11 cellular contexts compared by ENCODE assay signal in the genomic region with DNA sequence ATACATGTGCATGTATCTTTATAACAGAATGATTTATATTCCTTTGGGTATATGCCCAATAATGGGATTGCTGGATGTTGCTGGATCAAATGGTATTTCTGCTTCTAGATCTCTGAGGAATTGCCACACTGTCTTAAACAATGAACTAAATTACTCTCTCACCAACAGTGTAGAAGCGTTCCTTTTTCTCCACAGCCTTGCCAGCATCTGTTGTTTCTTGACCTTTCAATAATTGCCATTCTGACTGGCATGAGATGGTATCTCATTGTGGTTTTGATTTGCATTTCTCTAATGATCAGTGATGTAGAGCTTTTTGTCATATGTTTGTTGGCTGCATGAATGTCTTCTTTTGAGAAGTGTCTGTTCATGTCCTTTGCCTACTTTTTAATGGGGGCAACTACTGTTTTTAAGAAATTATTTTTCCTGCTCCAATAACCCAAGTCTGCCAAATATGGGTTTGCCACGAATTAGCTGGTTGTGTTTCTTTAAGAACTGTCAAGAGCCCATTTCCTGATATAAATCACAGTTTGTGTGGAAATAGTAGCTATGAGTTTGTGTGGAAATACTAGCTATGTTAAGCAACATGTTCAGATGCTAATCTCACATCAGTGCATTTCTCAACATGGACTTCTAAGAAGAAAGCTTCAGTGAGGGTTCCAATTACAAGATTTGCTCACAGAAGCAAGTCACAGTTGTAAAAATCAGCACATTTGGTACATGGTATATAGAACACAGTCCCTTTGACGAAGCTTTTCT.
DNase-seq lines count a peak whose midpoint lies in the region; ATAC-seq, FAIRE-seq and TF ChIP-seq lines count a peak whose summit lies in the region.
"Had no signal": no experiment of that assay in that cellular context is flagged by ENCODE, and none has a peak within 500 bp of the region (broad histone marks: within the 10 kb centered on the region; RNA-seq: fewer than 3 reads in every experiment).

No MANE protein-coding gene starts in this region.

- POLR2A ChIA-PET in K562 (lab: Yijun Ruan, JAX) = interaction anchor here (0.8 to 1.2 kb wide), 4 partner anchors 15 to 894 kb away, joined by 3 to 5 read pairs (median 4); no protein-coding TSS in a partner anchor
- POLR2A ChIA-PET in CD4-positive, alpha-beta memory T cell (lab: Charles Lee; ENCODE audit: partially characterized antibody) = no interaction called here

- no peak for TF ChIP-seq RAD21 in K562 (CRISPR knock-in tag; conservative IDR thresholded peaks at IDR 0.05 in 1 of 2, IDR thresholded peaks at IDR 0.05 in 1 of 2)

- H3K4me1 ChIP-seq in K562 (replicated peaks in 1 of 2; ENCODE audit: control insufficient read depth in 2 of 2, insufficient read depth in 2 of 2, low read length in 2 of 2) = peaks cover 6 to 12% of the 10 kb centered on the region in 2 experiments; a peak in 4 of 5 replicates
- H3K4me1 ChIP-seq in lung (ENCODE audit: control insufficient read depth in 2 of 2, insufficient read depth in 2 of 2, low read length in 2 of 2) = no peaks in the 10 kb centered on the region
- H3K4me1 ChIP-seq in CD4-positive, alpha-beta memory T cell (ENCODE audit: insufficient read depth, low read length) = no peaks in the 10 kb centered on the region
- no peaks in the 10 kb centered on the region for H3K4me1 ChIP-seq in testis

- no peak overlapping the region for H3K4me3 ChIP-seq in K562
- H3K4me3 ChIP-seq in lung = no peak overlapping the region
- no peak overlapping the region for H3K4me3 ChIP-seq in CD4-positive, alpha-beta memory T cell (ENCODE audit: low read length in 2 of 2)
- H3K4me3 ChIP-seq in testis = no peak overlapping the region

- H3K9me3 ChIP-seq in K562 (replicated peaks; ENCODE audit: control insufficient read depth, insufficient read depth, low read depth, low read length) (no peaks in the 10 kb centered on the region; the same call in 1 of the 2 replicates), lung (ENCODE audit: control insufficient read depth in 2 of 2, insufficient read depth in 1 of 2, low read length in 1 of 2) (no peaks in the 10 kb centered on the region), testis (no peaks in the 10 kb centered on the region)
- H3K9me3 ChIP-seq in CD4-positive, alpha-beta memory T cell (ENCODE audit: control insufficient read depth in 1 of 2, low read length in 2 of 2) = no peaks in the 10 kb centered on the region

- DNase-seq in CD14-positive monocyte (ENCODE audit: low spot score) (no peak), LHCN-M2 (ENCODE audit: low read depth) (peak; percentile 85), K562 (ENCODE audit: extremely low read depth in 1 of 4, low spot score in 3 of 4) (no peak), lung (ENCODE audit: low spot score) (no peak), activated gamma-delta T cell treated with Interleukin-2 at 50 U/mL for 16 hours (no peak), testis (no peak)
- DNase-seq in CD4-positive, alpha-beta memory T cell = no peak
- DNase-seq in stimulated activated naive CD4-positive, alpha-beta T cell treated with Interleukin-2 at 50 U/mL for 16 hours (lab: John Stamatoyannopoulos, UW) = no peak
- DNase-seq: mesendoderm, NCI-H774 had no signal

- peaks cover 11 to 28% (median 20%) of the 10 kb centered on the region in 7 donors for H3K9me3 Mint-ChIP-seq in CD14-positive monocyte
- H3K9me3 Mint-ChIP-seq in CD4-positive, alpha-beta memory T cell = peaks cover 6 to 33% (median 23%) of the 10 kb centered on the region in 8 donors

- peaks cover 55% of the 10 kb centered on the region for H3K4me1 Mint-ChIP-seq in CD14-positive monocyte
- peaks cover 0 to 8% (median 3%) of the 10 kb centered on the region in 4 donors for H3K4me1 Mint-ChIP-seq in CD4-positive, alpha-beta memory T cell

- H3K79me2 ChIP-seq in K562 (ENCODE audit: control insufficient read depth, insufficient read depth, low read length) = no peaks in the 10 kb centered on the region

- H3K4me3 Mint-ChIP-seq in CD14-positive monocyte = peak overlapping the region; percentile 6 to 57
- peak overlapping the region in 1 of 8 donors; percentile 54 for H3K4me3 Mint-ChIP-seq in CD4-positive, alpha-beta memory T cell

- H3K27me3 ChIP-seq in K562 (ENCODE audit: control insufficient read depth in 2 of 2, insufficient read depth in 2 of 2, low read length in 2 of 2) (no peaks in the 10 kb centered on the region), lung (ENCODE audit: control insufficient read depth, insufficient read depth) (no peaks in the 10 kb centered on the region), testis (no peaks in the 10 kb centered on the region)
- H3K27me3 ChIP-seq in CD4-positive, alpha-beta memory T cell (ENCODE audit: insufficient read depth, low read length) = no peaks in the 10 kb centered on the region

- TF ChIP-seq POLR2A in K562 (conservative IDR thresholded peaks at IDR 0.05) = no peak
- no peak for TF ChIP-seq POLR2A in testis (IDR thresholded peaks at IDR 0.05)

- in situ Hi-C loops in K562 (cut with MboI) = loop anchor here (5.0 kb wide), 1 partner anchor 78 kb away; no protein-coding TSS in a partner anchor

- H3K36me3 ChIP-seq in K562 (ENCODE audit: control insufficient read depth, insufficient read depth, low read length) (no peaks in the 10 kb centered on the region), lung (ENCODE audit: control insufficient read depth in 2 of 2, insufficient read depth in 2 of 2, low read length in 2 of 2) (no peaks in the 10 kb centered on the region), testis (ENCODE audit: low read depth, missing control alignments) (no peaks in the 10 kb centered on the region)
- no peaks in the 10 kb centered on the region for H3K36me3 ChIP-seq in CD4-positive, alpha-beta memory T cell (ENCODE audit: insufficient read depth, low read length)

- CTCF ChIA-PET in K562 (lab: Yijun Ruan, JAX; ENCODE audit: low intra/inter-chr PET ratio) = no interaction called here
- CTCF ChIA-PET in CD4-positive, alpha-beta memory T cell (lab: Charles Lee; ENCODE audit: partially characterized antibody) = no interaction called here

- H3K9me1 ChIP-seq in K562 (ENCODE audit: control insufficient read depth, insufficient read depth, low read length) = no peaks in the 10 kb centered on the region

- peak; percentile 56 for FAIRE-seq in K562 (lab: Jason Lieb, UNC)
- FAIRE-seq: G401.6 had no signal

- no TSS peak for BruUV-seq in K562 (replicated peaks; lab: Mats Ljungman, UMichigan)

- TF ChIP-seq EP300 in K562 (IDR thresholded peaks at IDR 0.05; ENCODE audit: low read length) = peak; percentile 52; the same call in 1 of the 2 replicates

- TF ChIP-seq CTCF in CD14-positive monocyte (IDR thresholded peaks at IDR 0.05) = no peak
- no peak for TF ChIP-seq CTCF in K562 (IDR thresholded peaks at IDR 0.05 in 2 of 3, conservative IDR thresholded peaks at IDR 0.05 in 1 of 3; ENCODE audit: insufficient read depth in 2 of 3, low read depth in 1 of 3, low read length in 3 of 3)
- no peak for TF ChIP-seq CTCF in lung (IDR thresholded peaks at IDR 0.05; ENCODE audit: control extremely low read depth, extremely low read depth)
- TF ChIP-seq CTCF in testis (IDR thresholded peaks at IDR 0.05) = no peak

- ATAC-seq in K562 (no peak), lung (ENCODE audit: insufficient read depth, low FRiP score) (peak; percentile 78)

- H3K27ac Mint-ChIP-seq in CD14-positive monocyte = peak overlapping the region; percentile 94 to 98 (median 97)
- H3K27ac Mint-ChIP-seq in CD4-positive, alpha-beta memory T cell = no peak overlapping the region

- no peak overlapping the region for H2AFZ ChIP-seq in K562 (ENCODE audit: low read depth, low read length)

- no peak overlapping the region for H3K4me2 ChIP-seq in K562 (ENCODE audit: insufficient read depth, low read length)

- intact Hi-C loops in CD14-positive monocyte (cut with micrococcal nuclease) = no loop called here
- intact Hi-C loops in K562 (cut with micrococcal nuclease) = loop anchor here (5.0 kb wide), 1 partner anchor 507 kb away; no protein-coding TSS in a partner anchor
- intact Hi-C loops in CD4-positive, alpha-beta memory T cell (cut with micrococcal nuclease) = no loop called here
- intact Hi-C loops in testis (cut with DNase I; ENCODE audit: low total_unique reads) = no loop called here

- peaks cover 0 to 2% (median 0%) of the 10 kb centered on the region in 3 donors for H3K27me3 Mint-ChIP-seq in CD14-positive monocyte (ENCODE audit: low read depth in 3 of 3)
- peaks cover 1 to 8% of the 10 kb centered on the region in 2 donors for H3K27me3 Mint-ChIP-seq in CD4-positive, alpha-beta memory T cell

- 47% methylated on average over 3 of the region's 3 CpGs for WGBS in K562 (ENCODE audit: insufficient coverage, low coverage, missing lambda C conversion rate)
- 18 to 36% methylated on average over 3 of the region's 3 CpGs for WGBS in lung, 2 donors
- 78 to 81% methylated on average over 3 of the region's 3 CpGs for WGBS in testis, 2 donors

- H4K20me1 ChIP-seq in K562 (replicated peaks; ENCODE audit: control insufficient read depth, insufficient read depth, low read length) = no peaks in the 10 kb centered on the region

- H3K9ac ChIP-seq in K562 (ENCODE audit: insufficient read depth in 1 of 2, low read depth in 2 of 2, low read length in 2 of 2) = no peak overlapping the region

- H3K36me3 Mint-ChIP-seq in CD14-positive monocyte = peaks cover 11 to 14% of the 10 kb centered on the region in 2 donors
- peaks cover 0 to under 1% of the 10 kb centered on the region in 2 donors for H3K36me3 Mint-ChIP-seq in CD4-positive, alpha-beta memory T cell

- H3K27ac ChIP-seq in K562 (ENCODE audit: extremely low read depth, low read depth, low read length) = no peak overlapping the region
- H3K27ac ChIP-seq in lung (ENCODE audit: low read depth in 1 of 2, low read length in 1 of 2) = no peak overlapping the region
- H3K27ac ChIP-seq in CD4-positive, alpha-beta memory T cell (ENCODE audit: low read depth, low read length) = no peak overlapping the region
- H3K27ac ChIP-seq in testis = no peak overlapping the region

TF ChIP-seq in K562, 482 proteins besides CTCF, POLR2A, EP300 and RAD21 (continues in another document):
- no peak for TF ChIP-seq GABPB1 (CRISPR knock-in tag; IDR thresholded peaks at IDR 0.05)
- TF ChIP-seq MEIS2 (IDR thresholded peaks at IDR 0.05; ENCODE audit: partially characterized antibody) = peak; percentile 91
- no peak for TF ChIP-seq HDAC3 (IDR thresholded peaks at IDR 0.05; ENCODE audit: borderline replicate concordance, partially characterized antibody)
- peak; percentile 72 for TF ChIP-seq ZFP91 (CRISPR knock-in tag; IDR thresholded peaks at IDR 0.05)
- TF ChIP-seq ZNF668 (CRISPR knock-in tag; IDR thresholded peaks at IDR 0.05) = no peak

Comparison
In these comparisons a context has a peak if more than half of its experiments do, and no peak if none do; other contexts are left out.
1. H3K27ac Mint-ChIP-seq: peak in CD14-positive monocyte (7 of 7); none in CD4-positive, alpha-beta memory T cell (0 of 7).